8 cellular contexts compared by ENCODE assay signal in genomic region chr2:151261977-151262291, GRCh38. TPM values are rescaled to one million over a fixed set of nuclear protein-coding genes. Genes with fewer than 3 reads are reported as not detected.
A peak's percentile ranks its signal among the peaks of the same experiment; 100 is the strongest.
DNase-seq lines count a peak whose midpoint lies in the region; ATAC-seq and TF ChIP-seq lines count a peak whose summit lies in the region.

No MANE protein-coding gene starts in this region.

- H4K20me1 ChIP-seq in SU-DHL-6 (ENCODE audit: low read depth, low read length): no peaks in the 10 kb centered on the region

- H3K4me3 ChIP-seq in SU-DHL-6 (ENCODE audit: insufficient read depth, low read length, poor library complexity, severe bottlenecking): peak overlapping the region; percentile 55
- peak overlapping the region; percentile 78 for H3K4me3 ChIP-seq in fibroblast of villous mesenchyme (ENCODE audit: low read depth, low read length)
- peak overlapping the region; percentile 69 for H3K4me3 ChIP-seq in skeletal muscle cell (ENCODE audit: low read depth, low read length)

- ATAC-seq in HG02623 (IDR thresholded peaks at IDR 0.05; ENCODE audit: unreplicated experiment) (no peak), sciatic nerve (no peak), HG03025 (IDR thresholded peaks at IDR 0.05; ENCODE audit: low FRiP score, unreplicated experiment) (no peak)

- H3K27me3 ChIP-seq in SU-DHL-6 (ENCODE audit: low read length): no peaks in the 10 kb centered on the region; the same call in 1 of the 2 replicates

- H3K79me2 ChIP-seq in SU-DHL-6 (ENCODE audit: insufficient read depth, low read length): no peaks in the 10 kb centered on the region

- in situ Hi-C loops in GM13977 (cut with MboI; ENCODE audit: low pct_unique_long_range_greater_than_20kb, low sequenced_read_pairs, unreplicated experiment): no loop called here

- peak overlapping the region; percentile 60 for H3K4me2 ChIP-seq in SU-DHL-6 (ENCODE audit: low read depth, low read length, poor library complexity, severe bottlenecking)

- intact Hi-C loops in sciatic nerve (cut with DNase I): no loop called here

- no peaks in the 10 kb centered on the region for H3K36me3 ChIP-seq in SU-DHL-6 (ENCODE audit: low read length)

- H3K9ac ChIP-seq in SU-DHL-6 (ENCODE audit: low read length): peak overlapping the region; percentile 31

- no peak overlapping the region for H3K27ac ChIP-seq in SU-DHL-6 (ENCODE audit: low read depth, low read length)

- peak overlapping the region; percentile 61 for H2AFZ ChIP-seq in SU-DHL-6 (ENCODE audit: low read depth, low read length, severe bottlenecking)

- H3F3A ChIP-seq in SU-DHL-6 (ENCODE audit: insufficient read depth): no peaks in the 10 kb centered on the region

- TF ChIP-seq CTCF in GM13977 (IDR thresholded peaks at IDR 0.05; ENCODE audit: extremely low read depth, insufficient read depth, missing control alignments) (no peak), SU-DHL-6 (IDR thresholded peaks at IDR 0.05; ENCODE audit: insufficient read depth, low read length, poor library complexity, severe bottlenecking) (no peak), fibroblast of villous mesenchyme (IDR thresholded peaks at IDR 0.05; ENCODE audit: insufficient read depth, low read depth, low read length) (no peak)

- H3K9me3 ChIP-seq in SU-DHL-6 (ENCODE audit: insufficient read depth, low read length): no peaks in the 10 kb centered on the region

- DNase-seq in GM13977 (ENCODE audit: low spot score): peak; percentile 18
- DNase-seq in fibroblast of villous mesenchyme (ENCODE audit: low read depth): no peak
- no peak for DNase-seq in skeletal muscle cell (ENCODE audit: low read depth)
- DNase-seq in NK-92 treated with Interleukin-12 subunit alpha and Interleukin-12 subunit beta, amount 100 ng/mL, for 24 hours (lab: John Stamatoyannopoulos, UW): no peak
- DNase-seq in sciatic nerve (ENCODE audit: low spot score): no peak

- H3K9me2 ChIP-seq in SU-DHL-6 (replicated peaks; ENCODE audit: insufficient read depth, low read length): no peaks in the 10 kb centered on the region

RNA-seq across cellular contexts. Expression of gene RBM43, which starts 0.3 kb away (rescaled TPM):
- 4.2 and 4.7 TPM in 2 replicates for total RNA-seq in fibroblast of villous mesenchyme
- total RNA-seq in sciatic nerve: 23.7 TPM

RNA-seq across cellular contexts. Expression of gene NMI, which starts 27.5 kb away (rescaled TPM):
- total RNA-seq in fibroblast of villous mesenchyme (13.9 and 14.7 TPM in 2 replicates), sciatic nerve (15.8 TPM)
